ENCODE assay signal across 12 cellular contexts in genomic region chr1:81547912-81548303, GRCh38.
DNase-seq lines count a peak whose midpoint lies in the region; ATAC-seq and TF ChIP-seq lines count a peak whose summit lies in the region.
"Had no signal": no experiment of that assay in that cellular context is flagged by ENCODE, and none has a peak within 500 bp of the region (broad histone marks: within the 10 kb centered on the region; RNA-seq: fewer than 3 reads in every experiment).

No MANE protein-coding gene starts in this region.

- ATAC-seq in GM19372 (IDR thresholded peaks at IDR 0.05; ENCODE audit: low read depth, unreplicated experiment) (peak; percentile 60), HG02884 (IDR thresholded peaks at IDR 0.05; ENCODE audit: unreplicated experiment) (peak; percentile 58)
- ATAC-seq: left lobe of liver; stimulated activated memory B cell treated with anti-CD40 and anti-IgM and Interleukin-4, amounts not matched to agents 10 μg/mL and 1 μg/mL and 100 μg/mL, for 72 hours had no signal

- no peaks in the 10 kb centered on the region for H3K36me3 ChIP-seq in GM06990 (ENCODE audit: control insufficient read depth, insufficient read depth, low read length)

- peaks cover 24% of the 10 kb centered on the region for H3K4me1 Mint-ChIP-seq in progenitor cell of endocrine pancreas (ENCODE audit: low read depth)
- H3K4me1 Mint-ChIP-seq: activated naive CD8-positive, alpha-beta T cell treated with anti-CD3 and anti-CD28 coated beads, Interleukin-2, amount 10 ng/mL, durations not matched to agents 7 days and 5 days had no signal

- H3K27ac Mint-ChIP-seq in progenitor cell of endocrine pancreas: no peak overlapping the region
- H3K27ac Mint-ChIP-seq: activated naive CD8-positive, alpha-beta T cell treated with anti-CD3 and anti-CD28 coated beads, Interleukin-2, amount 10 ng/mL, durations not matched to agents 7 days and 5 days; stimulated activated memory B cell treated with anti-CD40 and anti-IgM and Interleukin-4, amounts not matched to agents 10 μg/mL and 1 μg/mL and 100 μg/mL, for 72 hours had no signal

- TF ChIP-seq CTCF in GM06990 (IDR thresholded peaks at IDR 0.05; ENCODE audit: insufficient read depth, low read length, poor library complexity, severe bottlenecking): no peak
- no peak for TF ChIP-seq CTCF in progenitor cell of endocrine pancreas (IDR thresholded peaks at IDR 0.05; ENCODE audit: unreplicated experiment)

- H3K4me3 Mint-ChIP-seq in progenitor cell of endocrine pancreas (ENCODE audit: low read depth): no peak overlapping the region
- H3K4me3 Mint-ChIP-seq: activated naive CD8-positive, alpha-beta T cell treated with anti-CD3 and anti-CD28 coated beads, Interleukin-2, amount 10 ng/mL, durations not matched to agents 7 days and 5 days; stimulated activated memory B cell treated with anti-CD40 and anti-IgM and Interleukin-4, amounts not matched to agents 10 μg/mL and 1 μg/mL and 100 μg/mL, for 72 hours had no signal

- no peaks in the 10 kb centered on the region for H3K36me3 Mint-ChIP-seq in progenitor cell of endocrine pancreas (ENCODE audit: insufficient read depth)
- H3K36me3 Mint-ChIP-seq: activated naive CD8-positive, alpha-beta T cell treated with anti-CD3 and anti-CD28 coated beads, Interleukin-2, amount 10 ng/mL, durations not matched to agents 7 days and 5 days; stimulated activated memory B cell treated with anti-CD40 and anti-IgM and Interleukin-4, amounts not matched to agents 10 μg/mL and 1 μg/mL and 100 μg/mL, for 72 hours had no signal

- DNase-seq in GM06990 (ENCODE audit: extremely low read depth, insufficient read length) (peak; percentile 62), MV-4-11 (lab: John Stamatoyannopoulos, UW) (peak; percentile 54), mesenteric fat pad (ENCODE audit: low spot score) (no peak), NCI-H1417 (lab: John Stamatoyannopoulos, UW) (no peak), SIG-M5 (lab: John Stamatoyannopoulos, UW) (no peak), progenitor cell of endocrine pancreas (ENCODE audit: low spot score, unreplicated experiment) (no peak)
- DNase-seq: activated CD4-positive, CD25-positive, alpha-beta regulatory T cell treated with anti-CD3 and anti-CD28 coated beads, Interleukin-2, amount 50 U/mL, for 72 hours; activated naive CD8-positive, alpha-beta T cell treated with anti-CD3 and anti-CD28 coated beads, Interleukin-2, amount 10 ng/mL, durations not matched to agents 7 days and 5 days had no signal

- H3K27me3 Mint-ChIP-seq in progenitor cell of endocrine pancreas: no peaks in the 10 kb centered on the region
- H3K27me3 Mint-ChIP-seq: activated naive CD8-positive, alpha-beta T cell treated with anti-CD3 and anti-CD28 coated beads, Interleukin-2, amount 10 ng/mL, durations not matched to agents 7 days and 5 days; stimulated activated memory B cell treated with anti-CD40 and anti-IgM and Interleukin-4, amounts not matched to agents 10 μg/mL and 1 μg/mL and 100 μg/mL, for 72 hours had no signal

- no peak overlapping the region for H3K4me3 ChIP-seq in GM06990 (replicated peaks; ENCODE audit: low read depth, low read length)

- H3K27me3 ChIP-seq in GM06990 (replicated peaks; ENCODE audit: control insufficient read depth, insufficient read depth, low read length): no peaks in the 10 kb centered on the region

- no peaks in the 10 kb centered on the region for H3K9me3 Mint-ChIP-seq in progenitor cell of endocrine pancreas (ENCODE audit: low read depth)
- H3K9me3 Mint-ChIP-seq: activated naive CD8-positive, alpha-beta T cell treated with anti-CD3 and anti-CD28 coated beads, Interleukin-2, amount 10 ng/mL, durations not matched to agents 7 days and 5 days; stimulated activated memory B cell treated with anti-CD40 and anti-IgM and Interleukin-4, amounts not matched to agents 10 μg/mL and 1 μg/mL and 100 μg/mL, for 72 hours had no signal

Comparison
In these comparisons a context has a peak if more than half of its experiments do, and no peak if none do; other contexts are left out.
1. DNase-seq: peak in GM06990 (single experiment) and MV-4-11 (single experiment); none in mesenteric fat pad (single experiment), NCI-H1417 (0 of 3), SIG-M5 (single experiment) and progenitor cell of endocrine pancreas (single experiment).